ENCODE assay signal across 1 cellular context in genomic region chr22:17035976-17036841, GRCh38.
TF ChIP-seq lines count a peak whose summit lies in the region.

No MANE protein-coding gene starts in this region.

TF ChIP-seq in GM12878, 131 proteins besides CTCF, POLR2A, EP300 and RAD21:
- TF ChIP-seq BHLHE40 (IDR thresholded peaks at IDR 0.05; ENCODE audit: borderline replicate concordance in 1 of 2, low read depth in 2 of 2, low read length in 1 of 2): peak in 1 of 2 experiments; percentile 51; a peak in 1 of 4 replicates
